In the genomic region with DNA sequence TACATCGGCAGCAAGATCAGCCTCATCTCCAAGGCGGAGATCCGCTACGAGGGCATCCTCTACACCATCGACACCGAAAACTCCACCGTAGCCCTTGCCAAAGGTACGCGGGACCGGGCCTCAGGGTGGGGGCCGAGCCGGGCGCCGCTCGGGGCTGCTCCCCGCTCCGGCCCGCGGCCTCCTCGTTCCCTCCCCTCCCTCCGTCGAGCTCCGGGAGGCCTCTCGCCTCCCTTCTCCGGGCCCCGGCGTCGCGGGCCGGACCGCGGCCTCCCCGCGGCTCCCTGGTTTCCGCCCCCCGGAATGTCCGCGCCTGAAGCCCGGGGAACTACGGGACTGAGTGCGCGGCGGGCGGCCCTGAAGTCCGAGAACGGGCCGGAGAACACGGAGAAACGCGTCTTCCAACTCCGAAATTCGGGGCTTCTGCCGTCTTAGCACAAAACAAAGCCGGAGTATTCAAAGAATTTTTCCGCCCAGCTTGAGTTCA, we compare ENCODE assay signal across 8 cellular contexts. TPM values are rescaled to one million over a fixed set of nuclear protein-coding genes. Genes with fewer than 3 reads are reported as not detected.
A peak's percentile ranks its signal among the peaks of the same experiment; 100 is the strongest.
DNase-seq lines count a peak whose midpoint lies in the region; ATAC-seq, FAIRE-seq and TF ChIP-seq lines count a peak whose summit lies in the region.

No MANE protein-coding gene starts in this region.

- DNase-seq in AG08396 (ENCODE audit: low spot score) (peak; percentile 38), UCSD-AML1 (lab: John Stamatoyannopoulos, UW; ENCODE audit: unreplicated experiment) (peak; percentile 61), esophagus muscularis mucosa (ENCODE audit: extremely low spot score) (no peak), GM19239 (ENCODE audit: insufficient read length, low spot score) (no peak), mesenteric fat pad (ENCODE audit: low spot score) (no peak)

- intact Hi-C loops in esophagus muscularis mucosa (cut with DNase I): no loop called here

- WGBS in esophagus muscularis mucosa: 3% methylated on average over 14 of the region's 55 CpGs

- H3K4me2 ChIP-seq in neural cell (ENCODE audit: low read length): no peak overlapping the region

- peak; percentile 25 for TF ChIP-seq POLR2A in esophagus muscularis mucosa (IDR thresholded peaks at IDR 0.05; ENCODE audit: low read depth)

- TF ChIP-seq EP300 in esophagus muscularis mucosa (IDR thresholded peaks at IDR 0.05) (no peak), neural cell (conservative IDR thresholded peaks at IDR 0.05; ENCODE audit: poor library complexity, severe bottlenecking) (no peak)

- H3K9me3 ChIP-seq in esophagus muscularis mucosa (no peaks in the 10 kb centered on the region), neural cell (ENCODE audit: low read length) (no peaks in the 10 kb centered on the region)

- peaks cover 5% of the 10 kb centered on the region for H4K20me1 ChIP-seq in neural cell (ENCODE audit: insufficient read depth)

- H3K36me3 ChIP-seq in esophagus muscularis mucosa (no peaks in the 10 kb centered on the region), neural cell (ENCODE audit: insufficient read depth, low read length) (no peaks in the 10 kb centered on the region)

- H3K4me1 ChIP-seq in esophagus muscularis mucosa: peaks cover 52 to 56% (median 53%) of the 10 kb centered on the region in 4 donors

- no peaks in the 10 kb centered on the region for H3F3A ChIP-seq in neural cell (ENCODE audit: insufficient read depth, low read length, poor library complexity, severe bottlenecking)

- ATAC-seq in GM18907 (IDR thresholded peaks at IDR 0.05; ENCODE audit: unreplicated experiment) (peak; percentile 41), HG03103 (IDR thresholded peaks at IDR 0.05; ENCODE audit: low read depth, unreplicated experiment) (peak; percentile 15)

- H3K4me3 ChIP-seq in esophagus muscularis mucosa (peak overlapping the region; percentile 89 to 96 (median 90)), neural cell (ENCODE audit: low read length) (peak overlapping the region; percentile 83)

- H2AFZ ChIP-seq in neural cell (ENCODE audit: low read depth, low read length): peak overlapping the region; percentile 31

- H3K27me3 ChIP-seq in esophagus muscularis mucosa (no peaks in the 10 kb centered on the region), neural cell (ENCODE audit: insufficient read depth, low read depth, low read length) (no peaks in the 10 kb centered on the region)

- H3K79me2 ChIP-seq in neural cell (replicated peaks; ENCODE audit: insufficient read depth, low read length): peaks cover 46% of the 10 kb centered on the region

- TF ChIP-seq RAD21 in neural cell (conservative IDR thresholded peaks at IDR 0.05): no peak

- peak overlapping the region; percentile 99 for H3K9ac ChIP-seq in neural cell (ENCODE audit: low read length)

- H3K9me2 ChIP-seq in neural cell (ENCODE audit: insufficient read depth, low read length): no peaks in the 10 kb centered on the region

- no peak for FAIRE-seq in GM19239 (lab: Jason Lieb, UNC)

- peak overlapping the region; percentile 98 to 100 (median 99) for H3K27ac ChIP-seq in esophagus muscularis mucosa (replicated peaks in 1 of 4)
- H3K27ac ChIP-seq in neural cell (ENCODE audit: low read length): peak overlapping the region; percentile 99

- TF ChIP-seq CTCF in esophagus muscularis mucosa (IDR thresholded peaks at IDR 0.05) (no peak), neural cell (IDR thresholded peaks at IDR 0.05; ENCODE audit: poor library complexity, severe bottlenecking) (no peak)

TF ChIP-seq in neural cell, 6 proteins besides CTCF, POLR2A, EP300 and RAD21:
- TF ChIP-seq, protein P1, sequence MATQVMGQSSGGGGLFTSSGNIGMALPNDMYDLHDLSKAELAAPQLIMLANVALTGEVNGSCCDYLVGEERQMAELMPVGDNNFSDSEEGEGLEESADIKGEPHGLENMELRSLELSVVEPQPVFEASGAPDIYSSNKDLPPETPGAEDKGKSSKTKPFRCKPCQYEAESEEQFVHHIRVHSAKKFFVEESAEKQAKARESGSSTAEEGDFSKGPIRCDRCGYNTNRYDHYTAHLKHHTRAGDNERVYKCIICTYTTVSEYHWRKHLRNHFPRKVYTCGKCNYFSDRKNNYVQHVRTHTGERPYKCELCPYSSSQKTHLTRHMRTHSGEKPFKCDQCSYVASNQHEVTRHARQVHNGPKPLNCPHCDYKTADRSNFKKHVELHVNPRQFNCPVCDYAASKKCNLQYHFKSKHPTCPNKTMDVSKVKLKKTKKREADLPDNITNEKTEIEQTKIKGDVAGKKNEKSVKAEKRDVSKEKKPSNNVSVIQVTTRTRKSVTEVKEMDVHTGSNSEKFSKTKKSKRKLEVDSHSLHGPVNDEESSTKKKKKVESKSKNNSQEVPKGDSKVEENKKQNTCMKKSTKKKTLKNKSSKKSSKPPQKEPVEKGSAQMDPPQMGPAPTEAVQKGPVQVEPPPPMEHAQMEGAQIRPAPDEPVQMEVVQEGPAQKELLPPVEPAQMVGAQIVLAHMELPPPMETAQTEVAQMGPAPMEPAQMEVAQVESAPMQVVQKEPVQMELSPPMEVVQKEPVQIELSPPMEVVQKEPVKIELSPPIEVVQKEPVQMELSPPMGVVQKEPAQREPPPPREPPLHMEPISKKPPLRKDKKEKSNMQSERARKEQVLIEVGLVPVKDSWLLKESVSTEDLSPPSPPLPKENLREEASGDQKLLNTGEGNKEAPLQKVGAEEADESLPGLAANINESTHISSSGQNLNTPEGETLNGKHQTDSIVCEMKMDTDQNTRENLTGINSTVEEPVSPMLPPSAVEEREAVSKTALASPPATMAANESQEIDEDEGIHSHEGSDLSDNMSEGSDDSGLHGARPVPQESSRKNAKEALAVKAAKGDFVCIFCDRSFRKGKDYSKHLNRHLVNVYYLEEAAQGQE (IDR thresholded peaks at IDR 0.05; ENCODE audit: borderline replicate concordance): peak; percentile 11
- no peak for TF ChIP-seq EZH2 (IDR thresholded peaks at IDR 0.05; ENCODE audit: borderline replicate concordance, insufficient read depth, low read length, poor library complexity, severe bottlenecking)
TF ChIP-seq in neural cell: peak in this region for 1.

RNA-seq across cellular contexts. Expression of a gene that starts 0.4 kb away (rescaled TPM):
- total RNA-seq in esophagus muscularis mucosa: 100 to 1,000 TPM in 3 of 4 donors, 10 to 100 TPM in 1; 94.4 to 172 (median 130) TPM
- polyA plus RNA-seq in neural cell: 79.5 and 104 TPM in 2 replicates
- polyA minus RNA-seq in neural cell: 127 and 132 TPM in 2 replicates
- 87.2 TPM for total RNA-seq in mesenteric fat pad

Comparison
In these comparisons a context has a peak if more than half of its experiments do, and no peak if none do; other contexts are left out.
1. DNase-seq: peak in AG08396 (single experiment) and UCSD-AML1 (single experiment); none in esophagus muscularis mucosa (single experiment), GM19239 (single experiment) and mesenteric fat pad (single experiment).